Comparison of ENCODE assay signal across 20 cellular contexts in the genomic region with DNA sequence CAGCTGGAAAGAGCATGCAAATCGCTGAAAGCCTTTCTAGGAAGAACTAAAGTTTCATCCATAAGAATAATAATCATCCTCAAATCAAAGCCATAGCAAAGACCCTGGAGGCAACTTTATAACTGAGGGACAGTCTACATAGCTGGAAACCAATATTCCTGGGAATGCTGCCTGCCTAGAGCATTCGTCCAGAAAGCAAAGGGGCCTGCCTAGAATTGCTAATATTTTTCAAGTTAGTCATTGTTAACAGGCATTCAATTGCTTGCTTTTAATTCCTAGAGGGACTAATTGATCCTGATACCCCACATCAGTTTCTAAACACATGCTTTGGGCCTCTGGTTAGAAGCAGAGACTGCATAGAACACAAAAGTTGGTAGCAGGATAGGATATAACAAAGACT. TPM values are rescaled to one million over a fixed set of nuclear protein-coding genes. Genes with fewer than 3 reads are reported as not detected.
DNase-seq lines count a peak whose midpoint lies in the region; ATAC-seq, FAIRE-seq and TF ChIP-seq lines count a peak whose summit lies in the region.
"Had no signal": no experiment of that assay in that cellular context is flagged by ENCODE, and none has a peak within 500 bp of the region (broad histone marks: within the 10 kb centered on the region; RNA-seq: fewer than 3 reads in every experiment).

No MANE protein-coding gene starts in this region.

- no peak for TF ChIP-seq POLR2A in H54 (IDR thresholded peaks at IDR 0.05; ENCODE audit: low read depth, low read length)

- in situ Hi-C loops in SK-MEL-5 (cut with HindIII; ENCODE audit: low pct_unique_long_range_greater_than_20kb, low sequenced_read_pairs) = no loop called here

- ATAC-seq in GM18517 (IDR thresholded peaks at IDR 0.05; ENCODE audit: unreplicated experiment) = no peak
- no peak for ATAC-seq in HG03280 (IDR thresholded peaks at IDR 0.05; ENCODE audit: unreplicated experiment)
- ATAC-seq: HepG2 had no signal

- no peak for FAIRE-seq in H54 (lab: Jason Lieb, UNC)
- FAIRE-seq: A204.1, GM12892, GM18507, HepG2 had no signal

- DNase-seq in SK-MEL-5 (ENCODE audit: low read depth, low spot score) (peak; percentile 39), globus pallidus (ENCODE audit: low spot score) (peak; percentile 18), renal cortical epithelial cell (ENCODE audit: low read depth) (peak; percentile 59), H54 (ENCODE audit: insufficient read length, low spot score) (no peak), occipital lobe (lab: John Stamatoyannopoulos, UW) (no peak)
- DNase-seq: AML-193; CD4-positive, alpha-beta T cell; DMS153; DMS79; GDM1; GOT3; HCEC 1CT; KBM-7 had no signal

RNA-seq across cellular contexts. Expression of gene PPARGC1A, which starts 4.2 kb away (rescaled TPM):
- 88.7 and 101 TPM in 2 replicates for total RNA-seq in SK-MEL-5 (2014; rRNA removed; shearing (Covaris generic))
- 27.5 and 33.8 TPM in 2 replicates for polyA plus RNA-seq in SK-MEL-5 (2015; cell fraction: cytosol; rRNA removed)
- 37.1 and 42.3 TPM in 2 replicates for polyA plus RNA-seq in SK-MEL-5 (2015; cell fraction: nucleus; rRNA removed)
- total RNA-seq in renal cortical epithelial cell = 2.3 and 62.4 TPM in 2 replicates
- 5.5 TPM for total RNA-seq in occipital lobe
- total RNA-seq: CD4-positive, alpha-beta T cell had no signal
- polyA plus RNA-seq: IgD-negative memory B cell had no signal

Comparison
In these comparisons a context has a peak if more than half of its experiments do, and no peak if none do; other contexts are left out.
1. DNase-seq: peak in SK-MEL-5 (single experiment), globus pallidus (single experiment) and renal cortical epithelial cell (single experiment); none in H54 (single experiment) and occipital lobe (single experiment).